34 cellular contexts compared by ENCODE assay signal in genomic region chr12:121596526-121596925, GRCh38.
"Had no signal": no experiment of that assay in that cellular context is flagged by ENCODE, and none has a peak within 500 bp of the region (broad histone marks: within the 10 kb centered on the region; RNA-seq: fewer than 3 reads in every experiment).

No MANE protein-coding gene starts in this region.

- H3K9ac ChIP-seq: KMS-11 had no signal

- DNase-seq: Karpas-422, Kasumi-1, MG63, MM.1S, MV-4-11, NCI-H1048, NCI-H1092, NCI-H1092 treated with DMSO at 0.1 percent for 48 hours, NCI-H1105, NCI-H1105 treated with DMSO at 0.1 percent for 48 hours, NCI-H1417, NCI-H1417 treated with DMSO at 0.1 percent for 48 hours, NCI-H1436, NCI-H1436 treated with DMSO at 0.1 percent for 48 hours, NCI-H146, NCI-H1694, NCI-H1694 treated with DMSO at 0.1 percent for 48 hours, NCI-H187, NCI-H187 treated with DMSO at 0.1 percent for 48 hours, NCI-H1930, NCI-H2029, NCI-H2029 treated with DMSO at 0.1 percent for 48 hours, NCI-H2081, NCI-H2081 treated with DMSO at 0.1 percent for 48 hours, NCI-H2107, NCI-H2171, NCI-H2171 treated with DMSO at 0.1 percent for 48 hours, NCI-H2227 treated with DMSO at 0.1 percent for 48 hours, NCI-H226, NCI-H345, NCI-H446, NCI-H446 treated with DMSO at 0.1 percent for 48 hours, NCI-H510A had no signal

- H3K4me3 ChIP-seq: MG63 had no signal

- H3K27ac ChIP-seq: KMS-11 had no signal

- H3K9me3 ChIP-seq: MG63 had no signal

- H3K27me3 ChIP-seq: MG63 had no signal

- H3K4me2 ChIP-seq: KMS-11 had no signal

- H3K36me3 ChIP-seq: MG63 had no signal
